Comparison of ENCODE assay signal across 11 cellular contexts in genomic region chr19:55210120-55210493, GRCh38. TPM values are rescaled to one million over a fixed set of nuclear protein-coding genes. Genes with fewer than 3 reads are reported as not detected.
DNase-seq lines count a peak whose midpoint lies in the region; ATAC-seq and TF ChIP-seq lines count a peak whose summit lies in the region.
"Had no signal": no experiment of that assay in that cellular context is flagged by ENCODE, and none has a peak within 500 bp of the region (broad histone marks: within the 10 kb centered on the region; RNA-seq: fewer than 3 reads in every experiment).

No MANE protein-coding gene starts in this region.

- no peak for TF ChIP-seq POLR2A in body of pancreas (IDR thresholded peaks at IDR 0.05)

- peaks cover 0 to 4% of the 10 kb centered on the region in 2 donors for H3K36me3 Mint-ChIP-seq in CD4-positive, alpha-beta memory T cell
- H3K36me3 Mint-ChIP-seq: activated naive CD8-positive, alpha-beta T cell; natural killer cell treated with Interleukin-12 subunit alpha and Interleukin-12 subunit beta and Interleukin-15 and Interleukin-18, amount 100 ng/mL, for 72 hours had no signal

- peak overlapping the region; percentile 79 to 92 (median 84) for H3K27ac ChIP-seq in body of pancreas
- H3K27ac ChIP-seq in CD4-positive, alpha-beta memory T cell (ENCODE audit: low read depth, low read length) = no peak overlapping the region

- H3K27me3 ChIP-seq in MG63 (no peaks in the 10 kb centered on the region), body of pancreas (no peaks in the 10 kb centered on the region)
- peaks cover 5% of the 10 kb centered on the region for H3K27me3 ChIP-seq in CD4-positive, alpha-beta memory T cell (ENCODE audit: insufficient read depth, low read length)

- DNase-seq in COLO829 (ENCODE audit: low spot score) = peak; percentile 67
- DNase-seq in MG63 = peak; percentile 36
- DNase-seq in body of pancreas = peak; percentile 37 to 81 (median 66)
- peak; percentile 28 to 88 for DNase-seq in lung microvascular endothelial cell (ENCODE audit: low read depth in 2 of 2)
- no peak for DNase-seq in ureter (ENCODE audit: low spot score)
- DNase-seq in CD4-positive, alpha-beta memory T cell = no peak
- no peak for DNase-seq in globus pallidus (ENCODE audit: low spot score)
- DNase-seq: stimulated activated naive CD4-positive, alpha-beta T cell had no signal

- H3K9me3 Mint-ChIP-seq in CD4-positive, alpha-beta memory T cell = peaks cover 0 to 16% (median 12%) of the 10 kb centered on the region in 8 donors

- peaks cover 15 to 28% of the 10 kb centered on the region in 2 donors for H3K27me3 Mint-ChIP-seq in CD4-positive, alpha-beta memory T cell

- H3K4me3 ChIP-seq in MG63 (no peak overlapping the region), body of pancreas (no peak overlapping the region)
- H3K4me3 ChIP-seq in CD4-positive, alpha-beta memory T cell (ENCODE audit: low read length in 2 of 2) = no peak overlapping the region

- POLR2A ChIA-PET in CD4-positive, alpha-beta memory T cell (lab: Charles Lee; ENCODE audit: partially characterized antibody) = no interaction called here

- H3K36me3 ChIP-seq in MG63 (no peaks in the 10 kb centered on the region), body of pancreas (replicated peaks in 1 of 2; ENCODE audit: insufficient read depth in 1 of 2, low read depth in 2 of 2) (no peaks in the 10 kb centered on the region)
- H3K36me3 ChIP-seq in CD4-positive, alpha-beta memory T cell (ENCODE audit: insufficient read depth, low read length) = no peaks in the 10 kb centered on the region

- WGBS in body of pancreas, 2 donors = 17 to 26% methylated on average over 4 of the region's 4 CpGs

- peaks cover 37% of the 10 kb centered on the region for H3K4me1 ChIP-seq in body of pancreas
- no peaks in the 10 kb centered on the region for H3K4me1 ChIP-seq in CD4-positive, alpha-beta memory T cell (ENCODE audit: insufficient read depth, low read length)

- no peak for TF ChIP-seq CTCF in body of pancreas (IDR thresholded peaks at IDR 0.05)

- CTCF ChIA-PET in CD4-positive, alpha-beta memory T cell (lab: Charles Lee; ENCODE audit: partially characterized antibody) = no interaction called here

- H3K27ac Mint-ChIP-seq in CD4-positive, alpha-beta memory T cell = peak overlapping the region in 1 of 7 donors; percentile 37
- H3K27ac Mint-ChIP-seq: activated naive CD8-positive, alpha-beta T cell had no signal

- ATAC-seq in body of pancreas = peak; percentile 68
- ATAC-seq in GM21717 (IDR thresholded peaks at IDR 0.05; ENCODE audit: unreplicated experiment) = no peak
- ATAC-seq: natural killer cell treated with Interleukin-12 subunit alpha and Interleukin-12 subunit beta and Interleukin-15 and Interleukin-18, amount 100 ng/mL, for 72 hours had no signal

- H3K9me3 ChIP-seq in MG63 = no peaks in the 10 kb centered on the region
- H3K9me3 ChIP-seq in body of pancreas = no peaks in the 10 kb centered on the region
- H3K9me3 ChIP-seq in CD4-positive, alpha-beta memory T cell (ENCODE audit: control insufficient read depth in 1 of 2, low read length in 2 of 2) = no peaks in the 10 kb centered on the region

- intact Hi-C loops in body of pancreas (cut with DNase I) = no loop called here
- intact Hi-C loops in CD4-positive, alpha-beta memory T cell (cut with micrococcal nuclease) = no loop called here

- peaks cover 0 to 2% (median 0%) of the 10 kb centered on the region in 4 donors for H3K4me1 Mint-ChIP-seq in CD4-positive, alpha-beta memory T cell

- no peak overlapping the region for H3K4me3 Mint-ChIP-seq in CD4-positive, alpha-beta memory T cell
- H3K4me3 Mint-ChIP-seq: activated naive CD8-positive, alpha-beta T cell; natural killer cell treated with Interleukin-12 subunit alpha and Interleukin-12 subunit beta and Interleukin-15 and Interleukin-18, amount 100 ng/mL, for 72 hours had no signal

RNA-seq across cellular contexts. Expression of gene PTPRH, which starts 0.8 kb away (rescaled TPM):
- 3.9 and 11.8 TPM in 2 replicates for total RNA-seq in MG63 (2014; rRNA removed; shearing (Covaris generic); ENCODE audit: low replicate concordance)
- total RNA-seq in body of pancreas = 10 to 100 TPM; 14.8 to 15.8 TPM
- total RNA-seq in lung microvascular endothelial cell = under 0.01 TPM in 2 replicates
- 1.3 TPM for total RNA-seq in ureter
- total RNA-seq in CD4-positive, alpha-beta memory T cell = not detected
- not detected for polyA plus RNA-seq in CD4-positive, alpha-beta memory T cell

RNA-seq across cellular contexts. Expression of gene TMEM86B, which starts 18.5 kb away (rescaled TPM):
- 0.16 TPM in 1 of 2 replicates, not detected in the other for total RNA-seq in MG63 (2014; rRNA removed; shearing (Covaris generic); ENCODE audit: low replicate concordance)
- total RNA-seq in body of pancreas (1 to 10 TPM; 1.6 to 3.0 TPM), lung microvascular endothelial cell (0.44 and 0.99 TPM in 2 replicates), ureter (6.4 TPM)
- total RNA-seq in CD4-positive, alpha-beta memory T cell = 10 to 100 TPM; 19.7 to 22.1 TPM
- 1 to 10 TPM in 1 of 2 donors, not detected in 1; 3.5 TPM for polyA plus RNA-seq in CD4-positive, alpha-beta memory T cell

RNA-seq across cellular contexts. Expression of gene SYT5, which starts 30.0 kb away (rescaled TPM):
- total RNA-seq in MG63 (2014; rRNA removed; shearing (Covaris generic); ENCODE audit: low replicate concordance) = not detected in 2 replicates
- total RNA-seq in body of pancreas = under 1 TPM in 1 of 2 donors, not detected in 1; 0.26 TPM
- total RNA-seq in lung microvascular endothelial cell = not detected in 2 replicates
- not detected for total RNA-seq in ureter
- total RNA-seq in CD4-positive, alpha-beta memory T cell = not detected
- under 1 TPM; 0.29 to 0.59 TPM for polyA plus RNA-seq in CD4-positive, alpha-beta memory T cell
- total RNA-seq: natural killer cell treated with Interleukin-12 subunit alpha and Interleukin-12 subunit beta and Interleukin-15 and Interleukin-18, amount 100 ng/mL, for 72 hours had no signal

RNA-seq across cellular contexts. Expression of gene DNAAF3, which starts 43.7 kb away (rescaled TPM):
- total RNA-seq in MG63 (2014; rRNA removed; shearing (Covaris generic); ENCODE audit: low replicate concordance) = 2.7 TPM in 1 of 2 replicates, not detected in the other
- total RNA-seq in body of pancreas (1 to 10 TPM; 1.6 TPM), lung microvascular endothelial cell (0.22 and 0.40 TPM in 2 replicates), ureter (1.6 TPM)
- total RNA-seq in CD4-positive, alpha-beta memory T cell = not detected
- polyA plus RNA-seq in CD4-positive, alpha-beta memory T cell = under 1 TPM in 1 of 2 donors, not detected in 1; 0.93 TPM
- total RNA-seq: natural killer cell treated with Interleukin-12 subunit alpha and Interleukin-12 subunit beta and Interleukin-15 and Interleukin-18, amount 100 ng/mL, for 72 hours had no signal

RNA-seq across cellular contexts. Expression of gene PPP6R1, which starts 48.7 kb away (rescaled TPM):
- total RNA-seq in MG63 (2014; rRNA removed; shearing (Covaris generic); ENCODE audit: low replicate concordance) = 59.5 and 102 TPM in 2 replicates
- total RNA-seq in body of pancreas (10 to 100 TPM; 19.2 to 20.8 TPM), lung microvascular endothelial cell (16.1 and 24.8 TPM in 2 replicates), ureter (65.1 TPM)
- total RNA-seq in CD4-positive, alpha-beta memory T cell = 100 to 1,000 TPM; 161 to 162 TPM
- polyA plus RNA-seq in CD4-positive, alpha-beta memory T cell = 100 to 1,000 TPM in 1 of 2 donors, 10 to 100 TPM in 1; 22.9 to 107 TPM

Comparison
In these comparisons a context has a peak if more than half of its experiments do, and no peak if none do; other contexts are left out.
1. DNase-seq: peak in COLO829 (single experiment), MG63 (single experiment), body of pancreas (4 of 4) and lung microvascular endothelial cell (2 of 2); none in ureter (single experiment), CD4-positive, alpha-beta memory T cell (0 of 5) and globus pallidus (single experiment).